ENCODE assay signal across 33 cellular contexts in genomic region chr4:186560647-186561046, GRCh38. TPM values are rescaled to one million over a fixed set of nuclear protein-coding genes. Genes with fewer than 3 reads are reported as not detected.
DNase-seq lines count a peak whose midpoint lies in the region; ATAC-seq and TF ChIP-seq lines count a peak whose summit lies in the region.
"Had no signal": no experiment of that assay in that cellular context is flagged by ENCODE, and none has a peak within 500 bp of the region (broad histone marks: within the 10 kb centered on the region; RNA-seq: fewer than 3 reads in every experiment).

No MANE protein-coding gene starts in this region.

- intact Hi-C loops in left colon (cut with DNase I, micrococcal nuclease): no loop called here
- intact Hi-C loops in mucosa of descending colon (cut with DNase I, micrococcal nuclease): no loop called here

- H3K36me3 Mint-ChIP-seq in T-helper 17 cell (ENCODE audit: low read depth): no peaks in the 10 kb centered on the region
- H3K36me3 Mint-ChIP-seq: CD14-positive monocyte; CD4-positive, alpha-beta memory T cell; CD4-positive, CD25-positive, alpha-beta regulatory T cell; CD8-positive, alpha-beta memory T cell; CD8-positive, alpha-beta T cell had no signal

- H3K9me3 ChIP-seq in T-helper 17 cell (ENCODE audit: control insufficient read depth, low read length, poor library complexity, severe bottlenecking): no peaks in the 10 kb centered on the region
- no peaks in the 10 kb centered on the region for H3K9me3 ChIP-seq in mucosa of descending colon
- H3K9me3 ChIP-seq: A549, BE2C, Caco-2 had no signal

- H3K4me1 ChIP-seq in mucosa of descending colon (ENCODE audit: low read depth): no peaks in the 10 kb centered on the region
- H3K4me1 ChIP-seq: A549, BE2C, Caco-2 had no signal

- peaks cover 11% of the 10 kb centered on the region for H3K27me3 Mint-ChIP-seq in T-helper 17 cell

- TF ChIP-seq CTCF in mucosa of descending colon (IDR thresholded peaks at IDR 0.05): no peak

- DNase-seq in T-helper 17 cell (no peak), left colon (no peak), mucosa of descending colon (no peak), OCI-M2 (lab: John Stamatoyannopoulos, UW; ENCODE audit: unreplicated experiment) (no peak)
- DNase-seq in activated CD4-positive, alpha-beta T cell treated with anti-CD3 and anti-CD28 coated beads, Interleukin-2, amount 50 U/mL, for 48 hours: no peak
- DNase-seq: 8988T; ACHN; AML-193; BE2C; C1 segment of cervical spinal cord; Caco-2; Calu3; CD4-positive, alpha-beta memory T cell; CD4-positive, alpha-beta T cell; CD4-positive, CD25-positive, alpha-beta regulatory T cell; CD8-positive, alpha-beta memory T cell; CD8-positive, alpha-beta T cell; COR-L47; DMS 273 treated with DMSO at 0.1 percent for 48 hours; DMS153; DMS53; DMS79; DMS79 treated with DMSO at 0.1 percent for 48 hours; DND-41; EL had no signal

- H3K27ac Mint-ChIP-seq in T-helper 17 cell: peak overlapping the region; percentile 10
- H3K27ac Mint-ChIP-seq: B cell; CD14-positive monocyte; CD4-positive, alpha-beta memory T cell; CD4-positive, alpha-beta T cell; CD4-positive, CD25-positive, alpha-beta regulatory T cell; CD8-positive, alpha-beta memory T cell; CD8-positive, alpha-beta T cell had no signal

- no peak for ATAC-seq in T-helper 17 cell
- ATAC-seq in left colon: peak; percentile 67
- peak; percentile 59 for ATAC-seq in mucosa of descending colon
- no peak for ATAC-seq in GM21529 (IDR thresholded peaks at IDR 0.05; ENCODE audit: unreplicated experiment)
- ATAC-seq: A549; CD8-positive, alpha-beta T cell had no signal

- no peaks in the 10 kb centered on the region for H3K4me1 Mint-ChIP-seq in T-helper 17 cell
- H3K4me1 Mint-ChIP-seq: B cell; CD14-positive monocyte; CD4-positive, alpha-beta memory T cell; CD4-positive, CD25-positive, alpha-beta regulatory T cell; CD8-positive, alpha-beta memory T cell had no signal

- H3K4me3 ChIP-seq in mucosa of descending colon: no peak overlapping the region
- H3K4me3 ChIP-seq: A549; BLaER1; BLaER1 treated with 17β-estradiol and CSF1 and Interleukin-3, amounts not matched to agents 10 nM and 100 nM had no signal

- H3K4me3 Mint-ChIP-seq in T-helper 17 cell: no peak overlapping the region
- H3K4me3 Mint-ChIP-seq: B cell; CD14-positive monocyte; CD4-positive, alpha-beta memory T cell; CD4-positive, alpha-beta T cell; CD4-positive, CD25-positive, alpha-beta regulatory T cell; CD8-positive, alpha-beta memory T cell; CD8-positive, alpha-beta T cell had no signal

- no peaks in the 10 kb centered on the region for H3K36me3 ChIP-seq in mucosa of descending colon (ENCODE audit: low read depth)
- H3K36me3 ChIP-seq: BE2C; BLaER1; BLaER1 treated with 17β-estradiol and CSF1 and Interleukin-3, amounts not matched to agents 10 nM and 100 nM had no signal

RNA-seq across cellular contexts. Expression of gene MTNR1A, which starts 5.3 kb away (rescaled TPM):
- total RNA-seq in T-helper 17 cell (not detected), left colon (1 to 10 TPM; 3.3 to 5.8 TPM), mucosa of descending colon (1 to 10 TPM; 1.4 to 4.9 (median 3.8) TPM)
- total RNA-seq: A172; B cell; Caco-2; CD4-positive, alpha-beta memory T cell; CD4-positive, alpha-beta T cell; CD4-positive, CD25-positive, alpha-beta regulatory T cell; CD8-positive, alpha-beta memory T cell; CD8-positive, alpha-beta T cell; Daoy had no signal

Comparison
In these comparisons a context has a peak if more than half of its experiments do, and no peak if none do; other contexts are left out.
1. ATAC-seq: peak in left colon (single experiment) and mucosa of descending colon (single experiment); none in T-helper 17 cell (single experiment) and GM21529 (single experiment).